Comparison of ENCODE assay signal across 23 cellular contexts in the genomic region with DNA sequence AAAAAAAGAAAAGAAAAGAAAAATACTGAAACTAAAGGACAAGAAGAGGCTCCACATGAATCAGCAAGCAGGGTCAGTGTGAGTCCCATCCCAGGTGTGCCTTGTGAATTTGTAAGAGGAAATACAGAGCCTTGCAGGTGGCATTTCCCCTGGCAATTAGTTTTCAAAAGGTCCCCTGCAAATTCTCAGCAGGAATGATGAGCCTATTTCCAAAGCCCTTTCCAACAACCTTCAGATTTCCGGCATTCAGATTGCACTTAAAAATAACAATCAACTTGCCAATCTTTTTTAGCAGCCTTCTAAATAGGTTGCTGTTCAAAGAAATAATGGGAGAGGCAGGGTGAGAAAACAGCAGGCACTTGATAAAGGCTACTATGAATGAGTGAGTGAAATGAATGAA.
"Had no signal": no experiment of that assay in that cellular context is flagged by ENCODE, and none has a peak within 500 bp of the region (broad histone marks: within the 10 kb centered on the region; RNA-seq: fewer than 3 reads in every experiment).

No MANE protein-coding gene starts in this region.

- DNase-seq: activated CD4-positive, alpha-beta memory T cell treated with anti-CD3 and anti-CD28 coated beads, Interleukin-2, amount 10 ng/mL, durations not matched to agents 7 days and 5 days; activated CD4-positive, alpha-beta T cell treated with anti-CD3 and anti-CD28 coated beads for 48 hours; activated CD4-positive, CD25-positive, alpha-beta regulatory T cell; activated CD8-positive, alpha-beta memory T cell treated with anti-CD3 and anti-CD28 coated beads, Interleukin-2, amount 10 ng/mL, durations not matched to agents 7 days and 5 days; activated naive CD4-positive, alpha-beta T cell; activated naive CD8-positive, alpha-beta T cell treated with anti-CD3 and anti-CD28 coated beads, Interleukin-2, amount 10 ng/mL, durations not matched to agents 7 days and 5 days; activated T-cell treated with anti-CD3 and anti-CD28 coated beads, Interleukin-2, amount 50 U/mL, for 1 hour; amygdala; dermis blood vessel endothelial cell; foreskin keratinocyte; naive thymus-derived CD4-positive, alpha-beta T cell; ovary; psoas muscle; right cardiac atrium; stimulated activated CD4-positive, alpha-beta T cell treated with anti-CD3 and anti-CD28 coated beads, Interleukin-2, amount 100 ng/mL, for 24 hours; stimulated activated naive CD8-positive, alpha-beta T cell treated with anti-CD3 and anti-CD28 coated beads, Interleukin-15, Interleukin-2, amounts not matched to agents 100 U/mL and 50 U/mL, for 24 hours; T-helper 9 cell; transverse colon; uterus had no signal

- H3K9me3 ChIP-seq: ovary, psoas muscle, transverse colon, uterus had no signal

- H3K27me3 ChIP-seq: cardiac muscle cell, foreskin keratinocyte, hepatocyte, ovary, transverse colon, uterus had no signal

- ATAC-seq: activated CD8-positive, alpha-beta memory T cell treated with anti-CD3 and anti-CD28 coated beads, Interleukin-2, amount 10 ng/mL, durations not matched to agents 7 days and 5 days; activated T-helper 17 cell treated with anti-CD3 and anti-CD28 coated beads, Interleukin-2, amount 50 U/mL, for 72 hours; foreskin keratinocyte; naive thymus-derived CD4-positive, alpha-beta T cell; psoas muscle; right cardiac atrium; stimulated activated naive CD8-positive, alpha-beta T cell treated with anti-CD3 and anti-CD28 coated beads, Interleukin-15, Interleukin-2, amounts not matched to agents 100 U/mL and 50 U/mL, for 24 hours had no signal

- H3K4me3 ChIP-seq: cardiac muscle cell, hepatocyte, ovary, psoas muscle, transverse colon, uterus had no signal

- H3K27ac ChIP-seq: cardiac muscle cell, epithelial cell of prostate, foreskin keratinocyte, hepatocyte, ovary, psoas muscle, transverse colon, uterus had no signal

- H3K36me3 ChIP-seq: cardiac muscle cell, ovary, transverse colon, uterus had no signal

- H3K4me1 ChIP-seq: foreskin keratinocyte, psoas muscle, transverse colon, uterus had no signal
